In genomic region chr1:232493869-232494268, GRCh38 we compare ENCODE assay signal across 19 cellular contexts.
DNase-seq lines count a peak whose midpoint lies in the region; TF ChIP-seq lines count a peak whose summit lies in the region.
"Had no signal": no experiment of that assay in that cellular context is flagged by ENCODE, and none has a peak within 500 bp of the region (broad histone marks: within the 10 kb centered on the region; RNA-seq: fewer than 3 reads in every experiment).

No MANE protein-coding gene starts in this region.

- no peak for TF ChIP-seq CTCF in endodermal cell (conservative IDR thresholded peaks at IDR 0.05)
- TF ChIP-seq CTCF in esophagus squamous epithelium (IDR thresholded peaks at IDR 0.05) = no peak

- H3K4me1 ChIP-seq in endodermal cell (ENCODE audit: control insufficient read depth, insufficient read depth, low read length) (peaks cover 6% of the 10 kb centered on the region), esophagus squamous epithelium (peaks cover 0 to 6% (median 0%) of the 10 kb centered on the region in 3 donors)
- H3K4me1 ChIP-seq: BE2C, Caco-2 had no signal

- H3K27me3 Mint-ChIP-seq in endodermal cell (ENCODE audit: insufficient read depth) = no peaks in the 10 kb centered on the region
- H3K27me3 Mint-ChIP-seq: CD4-positive, CD25-positive, alpha-beta regulatory T cell had no signal

- 93 to 100% methylated on average over 4 of the region's 4 CpGs for WGBS in endodermal cell (ENCODE audit: insufficient coverage in 1 of 2, insufficient read length in 1 of 2), 2 experiments
- WGBS in esophagus squamous epithelium, 2 donors = 80 to 96% methylated on average over 4 of the region's 4 CpGs

- H3K9me3 Mint-ChIP-seq in endodermal cell = no peaks in the 10 kb centered on the region
- H3K9me3 Mint-ChIP-seq: CD8-positive, alpha-beta memory T cell; GM23338 had no signal

- TF ChIP-seq POLR2A in esophagus squamous epithelium (IDR thresholded peaks at IDR 0.05) = no peak

- H3K4me3 ChIP-seq in endodermal cell (ENCODE audit: low read length) (no peak overlapping the region), esophagus squamous epithelium (no peak overlapping the region)
- H3K4me3 ChIP-seq: GM23338 had no signal

- no peak overlapping the region for H3K4me3 Mint-ChIP-seq in endodermal cell
- H3K4me3 Mint-ChIP-seq: CD4-positive, CD25-positive, alpha-beta regulatory T cell; CD8-positive, alpha-beta memory T cell; GM23338 had no signal

- H3K9ac ChIP-seq in endodermal cell (ENCODE audit: extremely low read depth, low read length, poor library complexity, severe bottlenecking) = no peak overlapping the region

- H3K27me3 ChIP-seq in endodermal cell (ENCODE audit: control insufficient read depth, insufficient read depth, low read length, poor library complexity, severe bottlenecking) = no peaks in the 10 kb centered on the region
- no peaks in the 10 kb centered on the region for H3K27me3 ChIP-seq in esophagus squamous epithelium
- H3K27me3 ChIP-seq: BE2C had no signal

- peaks cover 6% of the 10 kb centered on the region for H3K4me1 Mint-ChIP-seq in endodermal cell
- H3K4me1 Mint-ChIP-seq: CD4-positive, CD25-positive, alpha-beta regulatory T cell; CD8-positive, alpha-beta memory T cell had no signal

- H3K9me3 ChIP-seq in endodermal cell (ENCODE audit: control insufficient read depth, low read length) (no peaks in the 10 kb centered on the region), esophagus squamous epithelium (no peaks in the 10 kb centered on the region)
- H3K9me3 ChIP-seq: BE2C, Caco-2 had no signal

- no peak overlapping the region for H3K27ac ChIP-seq in endodermal cell (ENCODE audit: low read depth, low read length)
- H3K27ac ChIP-seq in esophagus squamous epithelium = no peak overlapping the region
- H3K27ac ChIP-seq: HL-60 had no signal

- H3K27ac Mint-ChIP-seq in endodermal cell = no peak overlapping the region
- H3K27ac Mint-ChIP-seq: CD4-positive, CD25-positive, alpha-beta regulatory T cell; CD8-positive, alpha-beta memory T cell; GM23338 had no signal

- intact Hi-C loops in esophagus squamous epithelium (cut with DNase I) = no loop called here

- H3K36me3 Mint-ChIP-seq in endodermal cell (ENCODE audit: low read depth) = peaks cover 40% of the 10 kb centered on the region
- H3K36me3 Mint-ChIP-seq: CD4-positive, CD25-positive, alpha-beta regulatory T cell had no signal

- H3K36me3 ChIP-seq in endodermal cell (ENCODE audit: control insufficient read depth, insufficient read depth, low read length) (peaks cover 51% of the 10 kb centered on the region), esophagus squamous epithelium (peaks cover 0 to 48% (median 7%) of the 10 kb centered on the region in 3 donors)
- H3K36me3 ChIP-seq: BE2C had no signal

- DNase-seq in Ammon's horn (ENCODE audit: low spot score) (peak; percentile 25), MV-4-11 (lab: John Stamatoyannopoulos, UW) (peak; percentile 51), RPMI8226 (peak; percentile 51), midbrain (lab: John Stamatoyannopoulos, UW) (peak; percentile 15), GM19240 (ENCODE audit: insufficient read length, low spot score) (no peak), SW480 (ENCODE audit: low spot score) (no peak), endodermal cell (no peak), esophagus squamous epithelium (lab: John Stamatoyannopoulos, UW) (no peak)
- DNase-seq: BE2C; C1 segment of cervical spinal cord; Caco-2; CD4-positive, CD25-positive, alpha-beta regulatory T cell; CD8-positive, alpha-beta memory T cell; DMS153; DMS79; GDM1; HCEC 1CT had no signal

Comparison
In these comparisons a context has a peak if more than half of its experiments do, and no peak if none do; other contexts are left out.
1. DNase-seq: peak in Ammon's horn (single experiment), MV-4-11 (single experiment), RPMI8226 (single experiment) and midbrain (single experiment); none in GM19240 (single experiment), SW480 (single experiment), endodermal cell (single experiment) and esophagus squamous epithelium (single experiment).